ENCODE assay signal across 19 cellular contexts in genomic region chr1:10586125-10586524, GRCh38.
DNase-seq lines count a peak whose midpoint lies in the region; ATAC-seq, FAIRE-seq and TF ChIP-seq lines count a peak whose summit lies in the region.
"Had no signal": no experiment of that assay in that cellular context is flagged by ENCODE, and none has a peak within 500 bp of the region (broad histone marks: within the 10 kb centered on the region; RNA-seq: fewer than 3 reads in every experiment).

No MANE protein-coding gene starts in this region.

- H3K9me1 ChIP-seq in endothelial cell of umbilical vein (replicated peaks; ENCODE audit: control insufficient read depth, extremely low read depth, insufficient read depth, low read length) = no peaks in the 10 kb centered on the region

- TF ChIP-seq POLR2A in endothelial cell of umbilical vein (IDR thresholded peaks at IDR 0.05; ENCODE audit: low read depth, low read length) = no peak

- H3K4me3 ChIP-seq in PC-3 (ENCODE audit: low read length) (peak overlapping the region; percentile 29), endothelial cell of umbilical vein (replicated peaks in 1 of 3; ENCODE audit: insufficient read depth in 1 of 3, low read depth in 1 of 3, low read length in 3 of 3) (no peak overlapping the region)
- H3K4me3 ChIP-seq: MG63, Peyer's patch had no signal

- H3K27ac Mint-ChIP-seq in activated CD8-positive, alpha-beta T cell treated with anti-CD3 and anti-CD28 coated beads for 36 hours = no peak overlapping the region
- H3K27ac Mint-ChIP-seq in activated CD8-positive, alpha-beta T cell treated with anti-CD3 and anti-CD28 coated beads, Interleukin-2, amount 10 ng/mL, durations not matched to agents 7 days and 5 days = no peak overlapping the region
- H3K27ac Mint-ChIP-seq in stimulated activated effector memory CD8-positive, alpha-beta T cell treated with anti-CD3 and anti-CD28 coated beads, Interleukin-12 subunit alpha, Interleukin-12 subunit beta, amount 100 ng/mL, for 72 hours = no peak overlapping the region
- H3K27ac Mint-ChIP-seq: CD8-positive, alpha-beta T cell had no signal

- TF ChIP-seq CTCF in activated CD8-positive, alpha-beta T cell treated with anti-CD3 and anti-CD28 coated beads for 36 hours (IDR thresholded peaks at IDR 0.05) = no peak
- no peak for TF ChIP-seq CTCF in PC-3 (conservative IDR thresholded peaks at IDR 0.05; ENCODE audit: low read depth, low read length)
- TF ChIP-seq CTCF in endothelial cell of umbilical vein (IDR thresholded peaks at IDR 0.05; ENCODE audit: extremely low read depth in 1 of 2, insufficient read depth in 1 of 2, low read depth in 1 of 2, low read length in 2 of 2) = no peak

- H3K4me1 Mint-ChIP-seq in activated CD8-positive, alpha-beta T cell treated with anti-CD3 and anti-CD28 coated beads for 36 hours (ENCODE audit: low read depth) = peaks cover 4% of the 10 kb centered on the region
- H3K4me1 Mint-ChIP-seq in activated CD8-positive, alpha-beta T cell treated with anti-CD3 and anti-CD28 coated beads, Interleukin-2, amount 10 ng/mL, durations not matched to agents 7 days and 5 days (ENCODE audit: low read depth) = peaks cover 11% of the 10 kb centered on the region
- H3K4me1 Mint-ChIP-seq in stimulated activated effector memory CD8-positive, alpha-beta T cell treated with anti-CD3 and anti-CD28 coated beads, Interleukin-12 subunit alpha, Interleukin-12 subunit beta, amount 100 ng/mL, for 72 hours = no peaks in the 10 kb centered on the region

- no peaks in the 10 kb centered on the region for H3K36me3 ChIP-seq in PC-3 (ENCODE audit: low read depth, low read length)
- no peaks in the 10 kb centered on the region for H3K36me3 ChIP-seq in endothelial cell of umbilical vein (ENCODE audit: control insufficient read depth in 2 of 2, extremely low read depth in 1 of 2, insufficient read depth in 2 of 2, low read length in 2 of 2)
- H3K36me3 ChIP-seq: MG63, Peyer's patch had no signal

- peak overlapping the region; percentile 56 for H3K4me2 ChIP-seq in PC-3 (ENCODE audit: low read length)
- no peak overlapping the region for H3K4me2 ChIP-seq in endothelial cell of umbilical vein (ENCODE audit: insufficient read depth, low read length)

- H3K9me3 ChIP-seq in PC-3 (ENCODE audit: low read length) (no peaks in the 10 kb centered on the region), endothelial cell of umbilical vein (replicated peaks; ENCODE audit: control insufficient read depth, insufficient read depth, low read length) (no peaks in the 10 kb centered on the region)
- H3K9me3 ChIP-seq: Peyer's patch had no signal

- POLR2A ChIA-PET in activated CD8-positive, alpha-beta T cell treated with anti-CD3 and anti-CD28 coated beads for 36 hours (lab: Charles Lee) = no interaction called here
- POLR2A ChIA-PET in activated CD8-positive, alpha-beta T cell treated with anti-CD3 and anti-CD28 coated beads, Interleukin-2, amount 10 ng/mL, durations not matched to agents 7 days and 5 days (lab: Charles Lee) = no interaction called here
- POLR2A ChIA-PET in PC-3 (lab: Charles Lee; ENCODE audit: unreplicated experiment) (interaction anchor here (0.7 kb wide), 1 partner anchor 654 kb away, joined by 3 read pairs; no protein-coding TSS in a partner anchor), endothelial cell of umbilical vein (lab: Charles Lee) (no interaction called here)

- H3K9ac ChIP-seq in PC-3 (ENCODE audit: low read length) = peak overlapping the region; percentile 39; the same call in 1 of the 2 replicates
- H3K9ac ChIP-seq in endothelial cell of umbilical vein (replicated peaks; ENCODE audit: extremely low read depth, insufficient read depth, low read length) = no peak overlapping the region

- no peaks in the 10 kb centered on the region for H3K36me3 Mint-ChIP-seq in activated CD8-positive, alpha-beta T cell treated with anti-CD3 and anti-CD28 coated beads for 36 hours (ENCODE audit: low read depth)
- no peaks in the 10 kb centered on the region for H3K36me3 Mint-ChIP-seq in activated CD8-positive, alpha-beta T cell treated with anti-CD3 and anti-CD28 coated beads, Interleukin-2, amount 10 ng/mL, durations not matched to agents 7 days and 5 days (ENCODE audit: low read depth)
- no peaks in the 10 kb centered on the region for H3K36me3 Mint-ChIP-seq in stimulated activated effector memory CD8-positive, alpha-beta T cell treated with anti-CD3 and anti-CD28 coated beads, Interleukin-12 subunit alpha, Interleukin-12 subunit beta, amount 100 ng/mL, for 72 hours

- peaks cover 12% of the 10 kb centered on the region for H3K4me1 ChIP-seq in PC-3 (ENCODE audit: insufficient read depth, low read length)
- no peaks in the 10 kb centered on the region for H3K4me1 ChIP-seq in endothelial cell of umbilical vein (ENCODE audit: control insufficient read depth, extremely low read depth, insufficient read depth, low read length)
- H3K4me1 ChIP-seq: Peyer's patch had no signal

- CTCF ChIA-PET in activated CD8-positive, alpha-beta T cell treated with anti-CD3 and anti-CD28 coated beads for 36 hours (lab: Charles Lee) = no interaction called here
- CTCF ChIA-PET in activated CD8-positive, alpha-beta T cell treated with anti-CD3 and anti-CD28 coated beads, Interleukin-2, amount 10 ng/mL, durations not matched to agents 7 days and 5 days (lab: Charles Lee) = no interaction called here
- CTCF ChIA-PET in PC-3 (lab: Charles Lee) = no interaction called here
- CTCF ChIA-PET in endothelial cell of umbilical vein (lab: Charles Lee) = interaction anchor here (0.8 kb wide), 1 partner anchor 79 kb away, joined by 3 read pairs; no protein-coding TSS in a partner anchor

- dilution Hi-C loops in endothelial cell of umbilical vein (cut with MboI; ENCODE audit: extremely low pct_ligation_motif_present, low sequenced_read_pairs) = no loop called here

- H3K4me3 Mint-ChIP-seq in activated CD8-positive, alpha-beta T cell treated with anti-CD3 and anti-CD28 coated beads for 36 hours = no peak overlapping the region
- H3K4me3 Mint-ChIP-seq in activated CD8-positive, alpha-beta T cell treated with anti-CD3 and anti-CD28 coated beads, Interleukin-2, amount 10 ng/mL, durations not matched to agents 7 days and 5 days = no peak overlapping the region
- H3K4me3 Mint-ChIP-seq in stimulated activated effector memory CD8-positive, alpha-beta T cell treated with anti-CD3 and anti-CD28 coated beads, Interleukin-12 subunit alpha, Interleukin-12 subunit beta, amount 100 ng/mL, for 72 hours = no peak overlapping the region
- H3K4me3 Mint-ChIP-seq: CD8-positive, alpha-beta T cell had no signal

- BruUV-seq in PC-3 (replicated peaks; lab: Mats Ljungman, UMichigan) (no TSS peak), endothelial cell of umbilical vein (replicated peaks; lab: Mats Ljungman, UMichigan) (no TSS peak)

- H3K27me3 Mint-ChIP-seq in activated CD8-positive, alpha-beta T cell treated with anti-CD3 and anti-CD28 coated beads for 36 hours = no peaks in the 10 kb centered on the region
- H3K27me3 Mint-ChIP-seq in activated CD8-positive, alpha-beta T cell treated with anti-CD3 and anti-CD28 coated beads, Interleukin-2, amount 10 ng/mL, durations not matched to agents 7 days and 5 days (ENCODE audit: low read depth) = no peaks in the 10 kb centered on the region

- DNase-seq in activated CD8-positive, alpha-beta T cell treated with anti-CD3 and anti-CD28 coated beads for 36 hours = no peak
- no peak for DNase-seq in activated CD8-positive, alpha-beta T cell treated with anti-CD3 and anti-CD28 coated beads, Interleukin-2, amount 10 ng/mL, durations not matched to agents 7 days and 5 days
- DNase-seq in PC-3 (peak; percentile 16), endothelial cell of umbilical vein (ENCODE audit: low read depth, low spot score) (no peak), Kasumi-1 (lab: John Stamatoyannopoulos, UW) (no peak), GM19238 (ENCODE audit: insufficient read length, low spot score) (no peak), C1 segment of cervical spinal cord (lab: John Stamatoyannopoulos, UW) (no peak)
- no peak for DNase-seq in stimulated activated effector memory CD8-positive, alpha-beta T cell treated with anti-CD3 and anti-CD28 coated beads, Interleukin-12 subunit alpha, Interleukin-12 subunit beta, amount 100 ng/mL, for 72 hours (ENCODE audit: low spot score in 2 of 2)
- DNase-seq: 8988T; CD8-positive, alpha-beta T cell; DMS79; MG63; NCI-H1105 treated with DMSO at 0.1 percent for 48 hours; NCI-H1694 treated with DMSO at 0.1 percent for 48 hours; NCI-H226; NCI-H524 treated with DMSO at 0.1 percent for 48 hours; Peyer's patch had no signal

- H3F3A ChIP-seq in PC-3 (ENCODE audit: low read length, unreplicated experiment) = peaks cover 6% of the 10 kb centered on the region

- peak; percentile 42 for ATAC-seq in activated CD8-positive, alpha-beta T cell treated with anti-CD3 and anti-CD28 coated beads for 36 hours
- no peak for ATAC-seq in activated CD8-positive, alpha-beta T cell treated with anti-CD3 and anti-CD28 coated beads, Interleukin-2, amount 10 ng/mL, durations not matched to agents 7 days and 5 days
- ATAC-seq in PC-3 = no peak
- peak; percentile 50 for ATAC-seq in stimulated activated effector memory CD8-positive, alpha-beta T cell treated with anti-CD3 and anti-CD28 coated beads, Interleukin-12 subunit alpha, Interleukin-12 subunit beta, amount 100 ng/mL, for 72 hours
- ATAC-seq: CD8-positive, alpha-beta T cell; Right ventricle myocardium inferior had no signal

- H3K79me2 ChIP-seq in PC-3 (ENCODE audit: low read length) (no peaks in the 10 kb centered on the region; the same call in 1 of the 2 replicates), endothelial cell of umbilical vein (ENCODE audit: control insufficient read depth, insufficient read depth, low read length) (no peaks in the 10 kb centered on the region)

- H3K27ac ChIP-seq in PC-3 (ENCODE audit: low read length) (peak overlapping the region; percentile 87), endothelial cell of umbilical vein (ENCODE audit: insufficient read depth, low read depth, low read length) (no peak overlapping the region)
- H3K27ac ChIP-seq: Peyer's patch had no signal

- intact Hi-C loops in activated CD8-positive, alpha-beta T cell treated with anti-CD3 and anti-CD28 coated beads for 36 hours (cut with micrococcal nuclease) = no loop called here
- intact Hi-C loops in PC-3 (cut with micrococcal nuclease) (no loop called here), endothelial cell of umbilical vein (cut with micrococcal nuclease) (no loop called here)

- no peaks in the 10 kb centered on the region for H3K9me3 Mint-ChIP-seq in activated CD8-positive, alpha-beta T cell treated with anti-CD3 and anti-CD28 coated beads for 36 hours
- no peaks in the 10 kb centered on the region for H3K9me3 Mint-ChIP-seq in activated CD8-positive, alpha-beta T cell treated with anti-CD3 and anti-CD28 coated beads, Interleukin-2, amount 10 ng/mL, durations not matched to agents 7 days and 5 days (ENCODE audit: insufficient read depth)
- no peaks in the 10 kb centered on the region for H3K9me3 Mint-ChIP-seq in stimulated activated effector memory CD8-positive, alpha-beta T cell treated with anti-CD3 and anti-CD28 coated beads, Interleukin-12 subunit alpha, Interleukin-12 subunit beta, amount 100 ng/mL, for 72 hours
- H3K9me3 Mint-ChIP-seq: CD8-positive, alpha-beta T cell had no signal

- FAIRE-seq in endothelial cell of umbilical vein (lab: Jason Lieb, UNC) = peak; percentile 4
- FAIRE-seq: D721Med had no signal

- H3K9me2 ChIP-seq in PC-3 (replicated peaks; ENCODE audit: low read length) = no peaks in the 10 kb centered on the region

- H4K20me1 ChIP-seq in PC-3 (ENCODE audit: low read length) (no peaks in the 10 kb centered on the region), endothelial cell of umbilical vein (replicated peaks; ENCODE audit: control insufficient read depth, extremely low read depth, insufficient read depth, low read length) (no peaks in the 10 kb centered on the region)

- H2AFZ ChIP-seq in PC-3 (ENCODE audit: low read length) = 0 out of 2 replicates have a peak overlapping the region, but pooled peaks have one; percentile 4
- H2AFZ ChIP-seq in endothelial cell of umbilical vein (ENCODE audit: low read depth, low read length) = no peak overlapping the region

- H3K27me3 ChIP-seq in PC-3 (ENCODE audit: low read length) (no peaks in the 10 kb centered on the region), endothelial cell of umbilical vein (ENCODE audit: control insufficient read depth in 2 of 2, insufficient read depth in 2 of 2, low read length in 2 of 2) (no peaks in the 10 kb centered on the region)
- H3K27me3 ChIP-seq: MG63, Peyer's patch had no signal

Comparison
In these comparisons a context has a peak if more than half of its experiments do, and no peak if none do; other contexts are left out.
1. ATAC-seq: peak in activated CD8-positive, alpha-beta T cell treated with anti-CD3 and anti-CD28 coated beads for 36 hours (single experiment) and stimulated activated effector memory CD8-positive, alpha-beta T cell treated with anti-CD3 and anti-CD28 coated beads, Interleukin-12 subunit alpha, Interleukin-12 subunit beta, amount 100 ng/mL, for 72 hours (single experiment); none in activated CD8-positive, alpha-beta T cell treated with anti-CD3 and anti-CD28 coated beads, Interleukin-2, amount 10 ng/mL, durations not matched to agents 7 days and 5 days (single experiment) and PC-3 (single experiment).